In genomic region chr20:62282877-62283503, GRCh38 we compare ENCODE assay signal across 28 cellular contexts. TPM values are rescaled to one million over a fixed set of nuclear protein-coding genes. Genes with fewer than 3 reads are reported as not detected.
DNase-seq lines count a peak whose midpoint lies in the region; ATAC-seq and TF ChIP-seq lines count a peak whose summit lies in the region.
"Had no signal": no experiment of that assay in that cellular context is flagged by ENCODE, and none has a peak within 500 bp of the region (broad histone marks: within the 10 kb centered on the region; RNA-seq: fewer than 3 reads in every experiment).

No MANE protein-coding gene starts in this region.

- no peak for TF ChIP-seq CTCF in lower lobe of right lung (IDR thresholded peaks at IDR 0.05)

- H3K4me3 ChIP-seq in lower lobe of right lung: no peak overlapping the region
- H3K4me3 ChIP-seq in CD8-positive, alpha-beta memory T cell (ENCODE audit: low read length): no peak overlapping the region
- H3K4me3 ChIP-seq: left lung, PC-9 had no signal

- POLR2A ChIA-PET in CD8-positive, alpha-beta memory T cell (lab: Charles Lee): no interaction called here

- peak overlapping the region; percentile 22 for H3K27ac Mint-ChIP-seq in central memory CD8-positive, alpha-beta T cell (ENCODE audit: low read depth)
- peak overlapping the region; percentile 20 for H3K27ac Mint-ChIP-seq in stimulated activated naive B cell treated with anti-CD40 and anti-IgM and Interleukin-4, amounts not matched to agents 10 μg/mL and 1 μg/mL and 100 μg/mL, for 72 hours
- no peak overlapping the region for H3K27ac Mint-ChIP-seq in CD8-positive, alpha-beta memory T cell
- H3K27ac Mint-ChIP-seq: activated CD8-positive, alpha-beta T cell treated with anti-CD3 and anti-CD28 coated beads for 36 hours; activated naive CD4-positive, alpha-beta T cell treated with anti-CD3 and anti-CD28 coated beads, Interleukin-2, amount 10 ng/mL, durations not matched to agents 7 days and 5 days; activated T-helper 17 cell treated with anti-CD3 and anti-CD28 coated beads, Interleukin-2, amount 50 U/mL, for 72 hours; T-helper 2 cell treated with Interferon-gamma antibody and Interleukin-4, amounts not matched to agents 5 μg/mL and 100 μg/mL, for 36 hours had no signal

- ATAC-seq in central memory CD8-positive, alpha-beta T cell (replicated peaks; ENCODE audit: extremely low read depth, poor library complexity, severe bottlenecking): no peak
- ATAC-seq in left cardiac atrium (peak; percentile 70 to 75), lower lobe of right lung (no peak), GM18519 (IDR thresholded peaks at IDR 0.05; ENCODE audit: low FRiP score, unreplicated experiment) (no peak)
- no peak for ATAC-seq in stimulated activated naive B cell treated with anti-CD40 and anti-IgM and Interleukin-4, amounts not matched to agents 10 μg/mL and 1 μg/mL and 100 μg/mL, for 72 hours (replicated peaks)
- ATAC-seq: activated CD8-positive, alpha-beta T cell treated with anti-CD3 and anti-CD28 coated beads for 36 hours; activated T-helper 17 cell treated with anti-CD3 and anti-CD28 coated beads, Interleukin-2, amount 50 U/mL, for 72 hours; left lung; natural killer cell had no signal

- H3K27me3 ChIP-seq in lower lobe of right lung (ENCODE audit: low read depth): no peaks in the 10 kb centered on the region
- H3K27me3 ChIP-seq in CD8-positive, alpha-beta memory T cell (ENCODE audit: insufficient read depth, low read length, poor library complexity, severe bottlenecking): no peaks in the 10 kb centered on the region
- H3K27me3 ChIP-seq: left lung had no signal

- no peaks in the 10 kb centered on the region for H3K4me1 Mint-ChIP-seq in central memory CD8-positive, alpha-beta T cell
- H3K4me1 Mint-ChIP-seq in stimulated activated naive B cell treated with anti-CD40 and anti-IgM and Interleukin-4, amounts not matched to agents 10 μg/mL and 1 μg/mL and 100 μg/mL, for 72 hours: peaks cover 0 to 7% of the 10 kb centered on the region in 2 donors
- no peaks in the 10 kb centered on the region for H3K4me1 Mint-ChIP-seq in CD8-positive, alpha-beta memory T cell
- H3K4me1 Mint-ChIP-seq: activated naive CD4-positive, alpha-beta T cell treated with anti-CD3 and anti-CD28 coated beads, Interleukin-2, amount 10 ng/mL, durations not matched to agents 7 days and 5 days; activated T-helper 17 cell treated with anti-CD3 and anti-CD28 coated beads, Interleukin-2, amount 50 U/mL, for 72 hours; brain; natural killer cell had no signal

- H3K27me3 Mint-ChIP-seq in central memory CD8-positive, alpha-beta T cell: no peaks in the 10 kb centered on the region
- no peaks in the 10 kb centered on the region for H3K27me3 Mint-ChIP-seq in stimulated activated naive B cell treated with anti-CD40 and anti-IgM and Interleukin-4, amounts not matched to agents 10 μg/mL and 1 μg/mL and 100 μg/mL, for 72 hours
- no peaks in the 10 kb centered on the region for H3K27me3 Mint-ChIP-seq in CD8-positive, alpha-beta memory T cell
- H3K27me3 Mint-ChIP-seq: activated CD8-positive, alpha-beta T cell treated with anti-CD3 and anti-CD28 coated beads for 36 hours; activated naive CD4-positive, alpha-beta T cell treated with anti-CD3 and anti-CD28 coated beads, Interleukin-2, amount 10 ng/mL, durations not matched to agents 7 days and 5 days; activated T-helper 17 cell treated with anti-CD3 and anti-CD28 coated beads, Interleukin-2, amount 50 U/mL, for 72 hours had no signal

- no peak for DNase-seq in central memory CD8-positive, alpha-beta T cell (ENCODE audit: low spot score in 2 of 2)
- DNase-seq in left cardiac atrium (peak; percentile 72), lower lobe of right lung (no peak), SHP77 treated with DMSO at 0.1 percent for 48 hours (lab: John Stamatoyannopoulos, UW) (no peak)
- DNase-seq in stimulated activated naive B cell treated with anti-CD40 and anti-IgM and Interleukin-4, amounts not matched to agents 10 μg/mL and 1 μg/mL and 100 μg/mL, for 72 hours: no peak
- no peak for DNase-seq in CD8-positive, alpha-beta memory T cell
- DNase-seq: ACHN; activated CD4-positive, alpha-beta T cell treated with anti-CD3 and anti-CD28 coated beads for 1 hour; activated CD8-positive, alpha-beta T cell treated with anti-CD3 and anti-CD28 coated beads for 36 hours; activated naive CD4-positive, alpha-beta T cell treated with anti-CD3 and anti-CD28 coated beads, Interleukin-2, amount 10 ng/mL, durations not matched to agents 7 days and 5 days; EL; H7; hippocampal formation; KG1; left lung; natural killer cell; NCI-H1105; NCI-H2029; NCI-H226; NCI-H69; occipital lobe; PC-9; small intestine; stimulated activated naive CD4-positive, alpha-beta T cell treated with Interleukin-2 at 50 U/mL for 16 hours had no signal

- H3K27ac ChIP-seq in lower lobe of right lung: peak overlapping the region; percentile 4
- H3K27ac ChIP-seq in CD8-positive, alpha-beta memory T cell (ENCODE audit: low read depth, low read length): no peak overlapping the region
- H3K27ac ChIP-seq: left lung, PC-9 had no signal

- intact Hi-C loops in left cardiac atrium (cut with DNase I) (no loop called here), lower lobe of right lung (cut with DNase I) (no loop called here)

- peaks cover 87% of the 10 kb centered on the region for H3K36me3 ChIP-seq in lower lobe of right lung
- peaks cover 45% of the 10 kb centered on the region for H3K36me3 ChIP-seq in CD8-positive, alpha-beta memory T cell (ENCODE audit: insufficient read depth, low read length)

- no peaks in the 10 kb centered on the region for H3K9me3 Mint-ChIP-seq in central memory CD8-positive, alpha-beta T cell
- no peaks in the 10 kb centered on the region for H3K9me3 Mint-ChIP-seq in stimulated activated naive B cell treated with anti-CD40 and anti-IgM and Interleukin-4, amounts not matched to agents 10 μg/mL and 1 μg/mL and 100 μg/mL, for 72 hours
- no peaks in the 10 kb centered on the region for H3K9me3 Mint-ChIP-seq in CD8-positive, alpha-beta memory T cell
- H3K9me3 Mint-ChIP-seq: activated CD8-positive, alpha-beta T cell treated with anti-CD3 and anti-CD28 coated beads for 36 hours; activated naive CD4-positive, alpha-beta T cell treated with anti-CD3 and anti-CD28 coated beads, Interleukin-2, amount 10 ng/mL, durations not matched to agents 7 days and 5 days; activated T-helper 17 cell treated with anti-CD3 and anti-CD28 coated beads, Interleukin-2, amount 50 U/mL, for 72 hours; brain; natural killer cell; T-helper 2 cell treated with Interferon-gamma antibody and Interleukin-4, amounts not matched to agents 5 μg/mL and 100 μg/mL, for 36 hours had no signal

- CTCF ChIA-PET in CD8-positive, alpha-beta memory T cell (lab: Charles Lee): interaction anchor here (0.6 kb wide), 1 partner anchor 719 kb away, joined by 3 read pairs; no protein-coding TSS in a partner anchor

- H3K36me3 Mint-ChIP-seq in central memory CD8-positive, alpha-beta T cell (ENCODE audit: insufficient read depth): peaks cover 39% of the 10 kb centered on the region
- H3K36me3 Mint-ChIP-seq in stimulated activated naive B cell treated with anti-CD40 and anti-IgM and Interleukin-4, amounts not matched to agents 10 μg/mL and 1 μg/mL and 100 μg/mL, for 72 hours: peaks cover 24 to 54% of the 10 kb centered on the region in 2 donors
- H3K36me3 Mint-ChIP-seq in CD8-positive, alpha-beta memory T cell: peaks cover 0 to 90% (median 17%) of the 10 kb centered on the region in 3 donors

- H3K4me1 ChIP-seq in lower lobe of right lung: no peaks in the 10 kb centered on the region
- no peaks in the 10 kb centered on the region for H3K4me1 ChIP-seq in CD8-positive, alpha-beta memory T cell (ENCODE audit: insufficient read depth, low read length)
- H3K4me1 ChIP-seq: left lung had no signal

- H3K4me3 Mint-ChIP-seq in central memory CD8-positive, alpha-beta T cell: no peak overlapping the region
- no peak overlapping the region for H3K4me3 Mint-ChIP-seq in stimulated activated naive B cell treated with anti-CD40 and anti-IgM and Interleukin-4, amounts not matched to agents 10 μg/mL and 1 μg/mL and 100 μg/mL, for 72 hours
- H3K4me3 Mint-ChIP-seq in CD8-positive, alpha-beta memory T cell: no peak overlapping the region
- H3K4me3 Mint-ChIP-seq: activated CD8-positive, alpha-beta T cell treated with anti-CD3 and anti-CD28 coated beads for 36 hours; activated naive CD4-positive, alpha-beta T cell treated with anti-CD3 and anti-CD28 coated beads, Interleukin-2, amount 10 ng/mL, durations not matched to agents 7 days and 5 days; activated T-helper 17 cell treated with anti-CD3 and anti-CD28 coated beads, Interleukin-2, amount 50 U/mL, for 72 hours; brain; natural killer cell; T-helper 2 cell treated with Interferon-gamma antibody and Interleukin-4, amounts not matched to agents 5 μg/mL and 100 μg/mL, for 36 hours had no signal

- H3K9me3 ChIP-seq in lower lobe of right lung: no peaks in the 10 kb centered on the region
- no peaks in the 10 kb centered on the region for H3K9me3 ChIP-seq in CD8-positive, alpha-beta memory T cell (ENCODE audit: low read length)
- H3K9me3 ChIP-seq: left lung had no signal

RNA-seq across cellular contexts. Expression of gene ADRM1, which starts 19.8 kb away (rescaled TPM):
- total RNA-seq in left cardiac atrium (10 to 100 TPM; 57.9 to 76.9 TPM), lower lobe of right lung (63.9 TPM)
- total RNA-seq in CD8-positive, alpha-beta memory T cell: 100 to 1,000 TPM; 159 to 166 TPM
- 101 TPM for polyA plus RNA-seq in CD8-positive, alpha-beta memory T cell

RNA-seq across cellular contexts. Expression of gene OSBPL2, which starts 44.7 kb away (rescaled TPM):
- total RNA-seq in left cardiac atrium (10 to 100 TPM; 40.1 to 41.2 TPM), lower lobe of right lung (56.0 TPM)
- total RNA-seq in CD8-positive, alpha-beta memory T cell: 10 to 100 TPM; 24.5 to 24.7 TPM
- 24.6 TPM for polyA plus RNA-seq in CD8-positive, alpha-beta memory T cell

Comparison
In these comparisons a context has a peak if more than half of its experiments do, and no peak if none do; other contexts are left out.
1. ATAC-seq: peak in left cardiac atrium (2 of 2); none in central memory CD8-positive, alpha-beta T cell (single experiment), lower lobe of right lung (0 of 2), stimulated activated naive B cell treated with anti-CD40 and anti-IgM and Interleukin-4, amounts not matched to agents 10 μg/mL and 1 μg/mL and 100 μg/mL, for 72 hours (0 of 2) and GM18519 (single experiment).
2. H3K27ac Mint-ChIP-seq: peak in central memory CD8-positive, alpha-beta T cell (single experiment) and stimulated activated naive B cell treated with anti-CD40 and anti-IgM and Interleukin-4, amounts not matched to agents 10 μg/mL and 1 μg/mL and 100 μg/mL, for 72 hours (single experiment); none in CD8-positive, alpha-beta memory T cell (0 of 8).